Comparison of ENCODE assay signal across 8 cellular contexts in genomic region chr16:89949121-89949742, GRCh38. TPM values are rescaled to one million over a fixed set of nuclear protein-coding genes. Genes with fewer than 3 reads are reported as not detected.
DNase-seq lines count a peak whose midpoint lies in the region; ATAC-seq and TF ChIP-seq lines count a peak whose summit lies in the region.

No MANE protein-coding gene starts in this region.

- H3K9me3 Mint-ChIP-seq in activated CD4-positive, alpha-beta T cell treated with anti-CD3 and anti-CD28 coated beads, Interleukin-2, amount 10 ng/mL, durations not matched to agents 7 days and 5 days: no peaks in the 10 kb centered on the region

- ATAC-seq in left lung: peak; percentile 10
- ATAC-seq in thoracic aorta (ENCODE audit: insufficient number of reproducible peaks, low FRiP score, low read depth): no peak
- no peak for ATAC-seq in HG03196 (IDR thresholded peaks at IDR 0.05; ENCODE audit: unreplicated experiment)
- no peak for ATAC-seq in HG03135 (IDR thresholded peaks at IDR 0.05; ENCODE audit: unreplicated experiment)
- ATAC-seq in GM21528 (IDR thresholded peaks at IDR 0.05; ENCODE audit: low FRiP score, unreplicated experiment): no peak

- POLR2A ChIA-PET in activated CD4-positive, alpha-beta T cell treated with anti-CD3 and anti-CD28 coated beads, Interleukin-2, amount 10 ng/mL, durations not matched to agents 7 days and 5 days (lab: Charles Lee): no interaction called here

- no peak overlapping the region for H3K27ac Mint-ChIP-seq in activated CD4-positive, alpha-beta T cell treated with anti-CD3 and anti-CD28 coated beads, Interleukin-2, amount 10 ng/mL, durations not matched to agents 7 days and 5 days

- H3K4me1 ChIP-seq in adipocyte (ENCODE audit: control insufficient read depth, insufficient read depth, low read length) (peaks cover 6% of the 10 kb centered on the region), left lung (peaks cover 15 to 22% of the 10 kb centered on the region in 2 donors), thoracic aorta (ENCODE audit: control insufficient read depth in 1 of 2, low read depth in 2 of 2) (peaks cover 6 to 19% of the 10 kb centered on the region in 2 donors)

- H3K4me3 Mint-ChIP-seq in activated CD4-positive, alpha-beta T cell treated with anti-CD3 and anti-CD28 coated beads, Interleukin-2, amount 10 ng/mL, durations not matched to agents 7 days and 5 days: peak overlapping the region; percentile 73

- H3K9me3 ChIP-seq in adipocyte (ENCODE audit: control insufficient read depth, low read length): no peaks in the 10 kb centered on the region
- H3K9me3 ChIP-seq in left lung: no peaks in the 10 kb centered on the region
- H3K9me3 ChIP-seq in thoracic aorta: no peaks in the 10 kb centered on the region

- CTCF ChIA-PET in activated CD4-positive, alpha-beta T cell treated with anti-CD3 and anti-CD28 coated beads, Interleukin-2, amount 10 ng/mL, durations not matched to agents 7 days and 5 days (lab: Charles Lee): no interaction called here

- H3K36me3 ChIP-seq in adipocyte (ENCODE audit: control insufficient read depth, insufficient read depth, low read length, severe bottlenecking): no peaks in the 10 kb centered on the region
- peaks cover 0 to under 1% of the 10 kb centered on the region in 2 donors for H3K36me3 ChIP-seq in left lung
- no peaks in the 10 kb centered on the region for H3K36me3 ChIP-seq in thoracic aorta

- intact Hi-C loops in left lung (cut with DNase I): no loop called here

- H3K9ac ChIP-seq in adipocyte (ENCODE audit: low read length): peak overlapping the region; percentile 84

- no peaks in the 10 kb centered on the region for H3K36me3 Mint-ChIP-seq in activated CD4-positive, alpha-beta T cell treated with anti-CD3 and anti-CD28 coated beads, Interleukin-2, amount 10 ng/mL, durations not matched to agents 7 days and 5 days (ENCODE audit: low read depth)

- peaks cover 21% of the 10 kb centered on the region for H3K27me3 Mint-ChIP-seq in activated CD4-positive, alpha-beta T cell treated with anti-CD3 and anti-CD28 coated beads, Interleukin-2, amount 10 ng/mL, durations not matched to agents 7 days and 5 days

- H3K27me3 ChIP-seq in adipocyte (replicated peaks; ENCODE audit: control insufficient read depth, insufficient read depth, low read length) (peaks cover 7% of the 10 kb centered on the region), left lung (peaks cover 0 to 42% of the 10 kb centered on the region in 2 donors), thoracic aorta (replicated peaks; ENCODE audit: insufficient read depth) (no peaks in the 10 kb centered on the region)

- no peak for DNase-seq in activated CD4-positive, alpha-beta T cell treated with anti-CD3 and anti-CD28 coated beads, Interleukin-2, amount 10 ng/mL, durations not matched to agents 7 days and 5 days
- no peak for DNase-seq in activated CD4-positive, alpha-beta T cell treated with anti-CD3 and anti-CD28 coated beads for 48 hours
- DNase-seq in adipocyte (ENCODE audit: low read depth): peak; percentile 39
- DNase-seq in left lung: peak in 1 of 2 donors; percentile 80
- DNase-seq in thoracic aorta (ENCODE audit: low spot score): no peak

- H3K4me3 ChIP-seq in adipocyte (ENCODE audit: low read length) (peak overlapping the region; percentile 83), left lung (peak overlapping the region; percentile 60 to 67), thoracic aorta (peak overlapping the region; percentile 77)

- TF ChIP-seq CTCF in left lung (IDR thresholded peaks at IDR 0.05): no peak
- no peak for TF ChIP-seq CTCF in thoracic aorta (IDR thresholded peaks at IDR 0.05)

- H3K27ac ChIP-seq in left lung (no peak overlapping the region), thoracic aorta (no peak overlapping the region)

- H3K4me1 Mint-ChIP-seq in activated CD4-positive, alpha-beta T cell treated with anti-CD3 and anti-CD28 coated beads, Interleukin-2, amount 10 ng/mL, durations not matched to agents 7 days and 5 days: peaks cover 14% of the 10 kb centered on the region

RNA-seq across cellular contexts. Expression of gene DEF8, which starts 0.7 kb away (rescaled TPM):
- 10 to 100 TPM; 30.7 to 35.5 TPM for total RNA-seq in activated CD4-positive, alpha-beta T cell treated with anti-CD3 and anti-CD28 coated beads, Interleukin-2, amount 10 ng/mL, durations not matched to agents 7 days and 5 days
- total RNA-seq in left lung: 10 to 100 TPM; 57.1 to 70.4 TPM
- 100 to 1,000 TPM in 1 of 2 donors, 10 to 100 TPM in 1; 77.8 to 185 TPM for total RNA-seq in thoracic aorta

RNA-seq across cellular contexts. Expression of gene TUBB3, which starts 26.1 kb away (rescaled TPM):
- 1 to 10 TPM; 1.1 to 1.6 TPM for total RNA-seq in activated CD4-positive, alpha-beta T cell treated with anti-CD3 and anti-CD28 coated beads, Interleukin-2, amount 10 ng/mL, durations not matched to agents 7 days and 5 days
- total RNA-seq in left lung (10 to 100 TPM; 17.4 to 54.2 TPM), thoracic aorta (10 to 100 TPM in 1 of 2 donors, 1 to 10 TPM in 1; 4.2 to 18.0 TPM)

RNA-seq across cellular contexts. Expression of gene MC1R, which starts 30.6 kb away (rescaled TPM):
- total RNA-seq in activated CD4-positive, alpha-beta T cell treated with anti-CD3 and anti-CD28 coated beads, Interleukin-2, amount 10 ng/mL, durations not matched to agents 7 days and 5 days: 1 to 10 TPM; 5.0 to 6.6 TPM
- total RNA-seq in left lung (1 to 10 TPM; 3.5 to 3.9 TPM), thoracic aorta (10 to 100 TPM; 13.1 to 19.3 TPM)
